8 cellular contexts compared by ENCODE assay signal in the genomic region with DNA sequence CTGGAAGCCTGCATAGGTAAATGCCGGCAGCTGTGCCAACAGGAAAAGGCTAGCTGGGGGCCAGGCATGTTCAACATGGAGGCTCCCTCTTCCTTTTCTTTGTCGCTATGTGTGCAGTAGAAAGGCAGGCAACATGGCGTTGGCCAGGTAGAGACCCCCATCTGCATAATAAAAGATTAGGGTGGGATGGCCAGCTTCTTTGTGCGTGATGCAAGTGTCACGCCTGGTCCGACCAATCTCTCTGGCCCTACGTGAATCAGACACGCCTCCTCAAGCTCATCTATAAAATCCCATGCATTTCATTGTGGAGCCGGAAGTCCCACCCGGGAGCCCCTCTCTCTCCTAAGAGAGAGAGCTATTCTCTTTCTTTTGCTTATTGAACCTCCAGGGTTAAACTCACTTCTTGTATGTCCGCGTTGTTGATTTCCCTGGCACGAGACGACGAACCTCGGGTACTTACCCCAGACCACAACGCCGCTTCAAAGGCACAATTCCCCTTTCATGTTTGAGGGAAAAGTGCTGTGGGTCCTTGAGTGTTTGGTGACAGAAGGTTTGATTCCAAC. TPM values are rescaled to one million over a fixed set of nuclear protein-coding genes. Genes with fewer than 3 reads are reported as not detected.
DNase-seq lines count a peak whose midpoint lies in the region; ATAC-seq and TF ChIP-seq lines count a peak whose summit lies in the region.
"Had no signal": no experiment of that assay in that cellular context is flagged by ENCODE, and none has a peak within 500 bp of the region (broad histone marks: within the 10 kb centered on the region; RNA-seq: fewer than 3 reads in every experiment).

No MANE protein-coding gene starts in this region.

- TF ChIP-seq CTCF in Panc1 (IDR thresholded peaks at IDR 0.05) (no peak), glutamatergic neuron (IDR thresholded peaks at IDR 0.05; ENCODE audit: partially characterized antibody, unreplicated experiment) (no peak)

- H3K9me3 ChIP-seq in HUES48 (ENCODE audit: control insufficient read depth, insufficient read depth, low read length), result no peaks in the 10 kb centered on the region
- no peaks in the 10 kb centered on the region for H3K9me3 ChIP-seq in Panc1 (ENCODE audit: control insufficient read depth, insufficient read depth, low read depth, low read length)
- no peaks in the 10 kb centered on the region for H3K9me3 ChIP-seq in stomach smooth muscle (ENCODE audit: control insufficient read depth in 2 of 2, low read length in 2 of 2)

- H3K36me3 ChIP-seq in HUES48 (ENCODE audit: control insufficient read depth, insufficient read depth, low read length), result no peaks in the 10 kb centered on the region
- no peaks in the 10 kb centered on the region; the same call in 1 of the 2 replicates for H3K36me3 ChIP-seq in Panc1 (ENCODE audit: control insufficient read depth, insufficient read depth, low read length)
- H3K36me3 ChIP-seq in stomach smooth muscle (ENCODE audit: control insufficient read depth in 2 of 2, insufficient read depth in 2 of 2, low read length in 2 of 2), result peaks cover 0 to 3% of the 10 kb centered on the region in 2 donors

- H3K27me3 Mint-ChIP-seq in glutamatergic neuron (ENCODE audit: unreplicated experiment), result peaks cover 2% of the 10 kb centered on the region

- POLR2A ChIA-PET in Panc1 (lab: Charles Lee), result interaction anchor here (0.7 kb wide), 1 partner anchor 38 kb away, joined by 6 read pairs; no protein-coding TSS in a partner anchor

- in situ Hi-C loops in Panc1 (cut with HindIII; ENCODE audit: low pct_unique_long_range_greater_than_20kb, low sequenced_read_pairs), result no loop called here

- peak overlapping the region; percentile 79 for H3K27ac Mint-ChIP-seq in glutamatergic neuron (ENCODE audit: unreplicated experiment)
- H3K27ac Mint-ChIP-seq in stimulated activated effector memory CD8-positive, alpha-beta T cell treated with anti-CD3 and anti-CD28 coated beads, Interleukin-12 subunit alpha, Interleukin-12 subunit beta, amount 100 ng/mL, for 72 hours, result no peak overlapping the region

- BruUV-seq in Panc1 (replicated peaks; lab: Mats Ljungman, UMichigan), result no TSS peak

- CTCF ChIA-PET in Panc1 (lab: Charles Lee), result interaction anchor here (0.8 to 0.9 kb wide), 2 partner anchors 9 to 430 kb away, joined by 4 to 8 read pairs; no protein-coding TSS in a partner anchor

- peaks cover 30% of the 10 kb centered on the region for H3K4me1 Mint-ChIP-seq in glutamatergic neuron (ENCODE audit: low read depth, unreplicated experiment)
- no peaks in the 10 kb centered on the region for H3K4me1 Mint-ChIP-seq in stimulated activated effector memory CD8-positive, alpha-beta T cell treated with anti-CD3 and anti-CD28 coated beads, Interleukin-12 subunit alpha, Interleukin-12 subunit beta, amount 100 ng/mL, for 72 hours

- ATAC-seq in Panc1 (peak; percentile 88), GM21723 (IDR thresholded peaks at IDR 0.05; ENCODE audit: unreplicated experiment) (no peak), HG02970 (IDR thresholded peaks at IDR 0.05; ENCODE audit: low FRiP score, unreplicated experiment) (no peak)
- no peak for ATAC-seq in stimulated activated effector memory CD8-positive, alpha-beta T cell treated with anti-CD3 and anti-CD28 coated beads, Interleukin-12 subunit alpha, Interleukin-12 subunit beta, amount 100 ng/mL, for 72 hours

- H3K4me3 ChIP-seq in HUES48 (ENCODE audit: low read depth, low read length), result no peak overlapping the region; the same call in 1 of the 2 replicates
- H3K4me3 ChIP-seq in Panc1 (ENCODE audit: low read depth in 2 of 2, low read length in 2 of 2), result peak overlapping the region; percentile 55 to 85
- peak overlapping the region; percentile 19 to 44 for H3K4me3 ChIP-seq in stomach smooth muscle (ENCODE audit: low read length in 2 of 2)

- DNase-seq in Panc1 (ENCODE audit: low read depth, low spot score), result no peak
- DNase-seq in glutamatergic neuron, result peak; percentile 34
- DNase-seq in stimulated activated effector memory CD8-positive, alpha-beta T cell treated with anti-CD3 and anti-CD28 coated beads, Interleukin-12 subunit alpha, Interleukin-12 subunit beta, amount 100 ng/mL, for 72 hours (ENCODE audit: low spot score in 2 of 2), result no peak

- intact Hi-C loops in Panc1 (cut with micrococcal nuclease; ENCODE audit: unreplicated experiment), result no loop called here

- H3K27ac ChIP-seq in HUES48 (ENCODE audit: low read depth, low read length) (peak overlapping the region; percentile 84), Panc1 (ENCODE audit: low read length) (peak overlapping the region; percentile 81), stomach smooth muscle (ENCODE audit: low read length) (no peak overlapping the region)

- H3K9me3 Mint-ChIP-seq in glutamatergic neuron (ENCODE audit: unreplicated experiment), result peaks cover 5% of the 10 kb centered on the region
- no peaks in the 10 kb centered on the region for H3K9me3 Mint-ChIP-seq in stimulated activated effector memory CD8-positive, alpha-beta T cell treated with anti-CD3 and anti-CD28 coated beads, Interleukin-12 subunit alpha, Interleukin-12 subunit beta, amount 100 ng/mL, for 72 hours

- peaks cover 33% of the 10 kb centered on the region for H3K4me1 ChIP-seq in HUES48 (ENCODE audit: control insufficient read depth, insufficient read depth, low read length)
- H3K4me1 ChIP-seq in Panc1 (ENCODE audit: control insufficient read depth, insufficient read depth, low read length), result peaks cover 8% of the 10 kb centered on the region
- no peaks in the 10 kb centered on the region for H3K4me1 ChIP-seq in stomach smooth muscle (ENCODE audit: control insufficient read depth, insufficient read depth, low read length)

- H3K4me3 Mint-ChIP-seq in glutamatergic neuron (ENCODE audit: unreplicated experiment), result no peak overlapping the region
- H3K4me3 Mint-ChIP-seq in stimulated activated effector memory CD8-positive, alpha-beta T cell treated with anti-CD3 and anti-CD28 coated beads, Interleukin-12 subunit alpha, Interleukin-12 subunit beta, amount 100 ng/mL, for 72 hours, result no peak overlapping the region

- H3K36me3 Mint-ChIP-seq in glutamatergic neuron (ENCODE audit: unreplicated experiment), result no peaks in the 10 kb centered on the region
- no peaks in the 10 kb centered on the region for H3K36me3 Mint-ChIP-seq in stimulated activated effector memory CD8-positive, alpha-beta T cell treated with anti-CD3 and anti-CD28 coated beads, Interleukin-12 subunit alpha, Interleukin-12 subunit beta, amount 100 ng/mL, for 72 hours

- peak overlapping the region; percentile 71 for H3K9ac ChIP-seq in HUES48 (ENCODE audit: low read depth, low read length)
- H3K9ac ChIP-seq in stomach smooth muscle (ENCODE audit: low read length in 2 of 2), result no peak overlapping the region

- H3K27me3 ChIP-seq in HUES48 (ENCODE audit: control insufficient read depth, insufficient read depth, low read length), result no peaks in the 10 kb centered on the region
- no peaks in the 10 kb centered on the region for H3K27me3 ChIP-seq in Panc1 (ENCODE audit: control insufficient read depth, insufficient read depth, low read length)
- no peaks in the 10 kb centered on the region for H3K27me3 ChIP-seq in stomach smooth muscle (ENCODE audit: control insufficient read depth in 1 of 2, insufficient read depth in 2 of 2, low read length in 2 of 2)

RNA-seq across cellular contexts. Expression of gene C5orf47, which starts 25.0 kb away (rescaled TPM):
- total RNA-seq in Panc1 (2021; ENCODE audit: unreplicated experiment), result not detected
- not detected for polyA plus RNA-seq in Panc1 (2012; ENCODE audit: insufficient read length)
- total RNA-seq in glutamatergic neuron (ENCODE audit: unreplicated experiment), result not detected
- total RNA-seq: activated CD8-positive, alpha-beta memory T cell treated with anti-CD3 and anti-CD28 coated beads for 36 hours had no signal
